ENCODE assay signal across 8 cellular contexts in genomic region chr14:96362965-96363750, GRCh38. TPM values are rescaled to one million over a fixed set of nuclear protein-coding genes. Genes with fewer than 3 reads are reported as not detected.
DNase-seq lines count a peak whose midpoint lies in the region; ATAC-seq and TF ChIP-seq lines count a peak whose summit lies in the region.

ATG2B (minus strand) TSS chr14:96363341; CDS start chr14:96362976, 365 bp downstream.
GSKIP (plus strand) TSS chr14:96363526; CDS start chr14:96382248, 18,722 bp downstream.

- H3K14ac ChIP-seq in trophoblast cell (ENCODE audit: low read length), result peak within 1 kb of the TSS; percentile 91

- peak within 1 kb of the TSS; percentile 96 for H4K8ac ChIP-seq in trophoblast cell (ENCODE audit: low read depth, low read length)

- H2BK120ac ChIP-seq in trophoblast cell (ENCODE audit: insufficient read depth, low read length, poor library complexity), result peak within 1 kb of the TSS; percentile 95

- peak within 1 kb of the TSS; percentile 87 for H3K4ac ChIP-seq in trophoblast cell (ENCODE audit: low read depth, low read length)

- H3K23ac ChIP-seq in trophoblast cell (ENCODE audit: low read length), result no peak within 1 kb of the TSS

- H3K4me3 ChIP-seq in GM12865 (ENCODE audit: low read depth, low read length) (peak within 1 kb of the TSS; percentile 89), cardiac muscle cell (peak within 1 kb of the TSS; percentile 76), trophoblast cell (ENCODE audit: low read depth, low read length) (peak within 1 kb of the TSS; percentile 97), tibial nerve (peak within 1 kb of the TSS; percentile 86 to 98 (median 91))

- H3K79me2 ChIP-seq in trophoblast cell (ENCODE audit: control insufficient read depth, insufficient read depth, low read length, poor library complexity), result peaks cover 15% of the 10 kb centered on the region

- peak; percentile 77 for ATAC-seq in HG02759 (IDR thresholded peaks at IDR 0.05; ENCODE audit: unreplicated experiment)
- ATAC-seq in activated naive CD8-positive, alpha-beta T cell treated with anti-CD3 and anti-CD28 coated beads, Interleukin-2, amount 50 U/mL, for 24 hours, result peak; percentile 83

- peaks cover 11% of the 10 kb centered on the region for H3K4me1 ChIP-seq in cardiac muscle cell (ENCODE audit: low read depth)
- H3K4me1 ChIP-seq in trophoblast cell (ENCODE audit: control insufficient read depth in 1 of 2, insufficient read depth in 2 of 2, low read length in 2 of 2), result peaks cover 0 to 4% of the 10 kb centered on the region in 2 experiments
- peaks cover 0 to 45% (median 28%) of the 10 kb centered on the region in 4 donors for H3K4me1 ChIP-seq in tibial nerve

- H4K12ac ChIP-seq in trophoblast cell (ENCODE audit: low read depth, low read length), result peak within 1 kb of the TSS; percentile 91

- H3K27ac Mint-ChIP-seq in activated naive CD8-positive, alpha-beta T cell treated with anti-CD3 and anti-CD28 coated beads, Interleukin-2, amount 50 U/mL, for 24 hours, result peak within 1 kb of the TSS; percentile 99

- peak within 1 kb of the TSS; percentile 63 for H2BK12ac ChIP-seq in trophoblast cell (ENCODE audit: low read length)

- peak; percentile 97 for DNase-seq in GM12865 (ENCODE audit: low read depth)
- peak; percentile 96 to 98 (median 97) for DNase-seq in NCI-H1417 (lab: John Stamatoyannopoulos, UW)
- peak; percentile 92 for DNase-seq in SW480 (ENCODE audit: low spot score)
- peak; percentile 98 for DNase-seq in activated naive CD8-positive, alpha-beta T cell treated with anti-CD3 and anti-CD28 coated beads, Interleukin-2, amount 50 U/mL, for 24 hours
- DNase-seq in cardiac muscle cell (ENCODE audit: low read depth in 1 of 2, low spot score in 1 of 2), result peak; percentile 92 to 97
- peak; percentile 92 to 97 for DNase-seq in trophoblast cell
- DNase-seq in tibial nerve (ENCODE audit: low spot score in 2 of 2), result peak; percentile 88 to 89

- H3K79me1 ChIP-seq in trophoblast cell (ENCODE audit: low read length), result peaks cover 12% of the 10 kb centered on the region

- H3K4me3 Mint-ChIP-seq in activated naive CD8-positive, alpha-beta T cell treated with anti-CD3 and anti-CD28 coated beads, Interleukin-2, amount 50 U/mL, for 24 hours, result peak within 1 kb of the TSS; percentile 87

- H3K9ac ChIP-seq in trophoblast cell (ENCODE audit: low read length), result peak within 1 kb of the TSS; percentile 88

- no peaks in the 10 kb centered on the region for H3K9me3 Mint-ChIP-seq in activated naive CD8-positive, alpha-beta T cell treated with anti-CD3 and anti-CD28 coated beads, Interleukin-2, amount 50 U/mL, for 24 hours

- H3K27me3 Mint-ChIP-seq in activated naive CD8-positive, alpha-beta T cell treated with anti-CD3 and anti-CD28 coated beads, Interleukin-2, amount 50 U/mL, for 24 hours, result no peaks in the 10 kb centered on the region

- H3K36me3 Mint-ChIP-seq in activated naive CD8-positive, alpha-beta T cell treated with anti-CD3 and anti-CD28 coated beads, Interleukin-2, amount 50 U/mL, for 24 hours (ENCODE audit: low read depth), result peaks cover 9% of the 10 kb centered on the region

- peak within 1 kb of the TSS; percentile 92 for H2AFZ ChIP-seq in trophoblast cell (ENCODE audit: insufficient read depth, low read length, poor library complexity)

- peak; percentile 47 to 93 for TF ChIP-seq EP300 in tibial nerve (IDR thresholded peaks at IDR 0.05)

- H4K91ac ChIP-seq in trophoblast cell (ENCODE audit: low read depth, low read length), result peak within 1 kb of the TSS; percentile 93

- TF ChIP-seq CTCF in GM12865 (IDR thresholded peaks at IDR 0.05; ENCODE audit: insufficient read depth, low read depth, low read length, missing control alignments) (no peak), cardiac muscle cell (IDR thresholded peaks at IDR 0.05; ENCODE audit: low read depth, low read length) (no peak), tibial nerve (IDR thresholded peaks at IDR 0.05) (peak in 1 of 5 experiments; percentile 24)

- TF ChIP-seq POLR2A in tibial nerve (IDR thresholded peaks at IDR 0.05), result peak; percentile 46 to 79

- peak within 1 kb of the TSS; percentile 90 for H3K4me2 ChIP-seq in trophoblast cell (ENCODE audit: low read length)

- H3K18ac ChIP-seq in trophoblast cell (ENCODE audit: low read length), result peak within 1 kb of the TSS; percentile 85

- H3K4me1 Mint-ChIP-seq in activated naive CD8-positive, alpha-beta T cell treated with anti-CD3 and anti-CD28 coated beads, Interleukin-2, amount 50 U/mL, for 24 hours, result peaks cover 57% of the 10 kb centered on the region

- H3K27ac ChIP-seq in cardiac muscle cell (peak within 1 kb of the TSS; percentile 95), trophoblast cell (ENCODE audit: low read depth, low read length) (peak within 1 kb of the TSS; percentile 79), tibial nerve (peak within 1 kb of the TSS; percentile 86 to 97 (median 94))

- H3K36me3 ChIP-seq in cardiac muscle cell, result no peaks in the 10 kb centered on the region
- peaks cover 0 to 2% of the 10 kb centered on the region in 2 experiments for H3K36me3 ChIP-seq in trophoblast cell (ENCODE audit: control insufficient read depth in 1 of 2, insufficient read depth in 2 of 2, low read length in 2 of 2)
- H3K36me3 ChIP-seq in tibial nerve, result no peaks in the 10 kb centered on the region

- H3K27me3 ChIP-seq in cardiac muscle cell (no peaks in the 10 kb centered on the region), trophoblast cell (ENCODE audit: insufficient read depth, low read length) (no peaks in the 10 kb centered on the region), tibial nerve (no peaks in the 10 kb centered on the region)

- peak within 1 kb of the TSS; percentile 93 for H2BK5ac ChIP-seq in trophoblast cell (ENCODE audit: low read depth, low read length, poor library complexity)

- WGBS in trophoblast cell (ENCODE audit: extremely low coverage, insufficient coverage, insufficient read length), result no CpG with 5 or more reads among the region's 92 CpGs
- 1 to 2% methylated on average over 37 to 77 of the region's 92 CpGs for WGBS in tibial nerve, 2 donors

- peak within 1 kb of the TSS; percentile 64 for H2AK5ac ChIP-seq in trophoblast cell (ENCODE audit: low read length)

- H3K9me3 ChIP-seq in cardiac muscle cell (ENCODE audit: low read depth), result no peaks in the 10 kb centered on the region
- no peaks in the 10 kb centered on the region for H3K9me3 ChIP-seq in trophoblast cell (ENCODE audit: insufficient read depth, low read depth, low read length)
- no peaks in the 10 kb centered on the region for H3K9me3 ChIP-seq in tibial nerve

RNA-seq across cellular contexts. Expression of gene ATG2B, which starts in this region (rescaled TPM):
- total RNA-seq in cardiac muscle cell, result 11.8 and 18.2 TPM in 2 replicates
- 3.9 and 5.8 TPM in 2 replicates for polyA plus RNA-seq in cardiac muscle cell
- polyA plus RNA-seq in trophoblast cell (2013), result 16.2 and 17.4 TPM in 2 replicates
- total RNA-seq in tibial nerve, result 10 to 100 TPM; 26.4 to 44.9 (median 37.6) TPM

RNA-seq across cellular contexts. Expression of gene GSKIP, which starts in this region (rescaled TPM):
- total RNA-seq in cardiac muscle cell, result 11.8 and 16.4 TPM in 2 replicates
- 27.5 and 30.8 TPM in 2 replicates for polyA plus RNA-seq in cardiac muscle cell
- 47.6 and 50.7 TPM in 2 replicates for polyA plus RNA-seq in trophoblast cell (2013)
- 10 to 100 TPM in 3 of 4 donors, 1 to 10 TPM in 1; 9.9 to 23.2 (median 13.3) TPM for total RNA-seq in tibial nerve

Comparison
In these comparisons a context has a peak if more than half of its experiments do, and no peak if none do; other contexts are left out.
1. Peak in every context shown above with its lines: DNase-seq, ATAC-seq, H3K4me3 ChIP-seq and H3K27ac ChIP-seq.